In genomic region chr16:7866144-7866543, GRCh38 we compare ENCODE assay signal across 26 cellular contexts.
"Had no signal": no experiment of that assay in that cellular context is flagged by ENCODE, and none has a peak within 500 bp of the region (broad histone marks: within the 10 kb centered on the region; RNA-seq: fewer than 3 reads in every experiment).

No MANE protein-coding gene starts in this region.

- DNase-seq: activated CD4-positive, alpha-beta memory T cell treated with anti-CD3 and anti-CD28 coated beads for 36 hours; activated CD4-positive, alpha-beta T cell treated with anti-CD3 and anti-CD28 coated beads for 36 hours; activated CD4-positive, alpha-beta T cell treated with anti-CD3 and anti-CD28 coated beads, Interleukin-2, amount 10 ng/mL, durations not matched to agents 24 days and 14 days; activated CD4-positive, CD25-positive, alpha-beta regulatory T cell; activated CD4-positive, CD25-positive, alpha-beta regulatory T cell treated with anti-CD3 and anti-CD28 coated beads, Interleukin-2, amount 50 U/mL, for 72 hours; activated CD8-positive, alpha-beta memory T cell treated with anti-CD3 and anti-CD28 coated beads, Interleukin-2, amount 10 ng/mL, durations not matched to agents 7 days and 5 days; activated CD8-positive, alpha-beta memory T cell treated with anti-CD3 and anti-CD28 coated beads, Interleukin-2, amount 50 U/mL, for 4 hours; activated CD8-positive, alpha-beta T cell treated with anti-CD3 and anti-CD28 coated beads, Interleukin-2, amount 10 ng/mL, durations not matched to agents 7 days and 5 days; activated gamma-delta T cell; activated naive CD4-positive, alpha-beta T cell; activated naive CD4-positive, alpha-beta T cell treated with anti-CD3 and anti-CD28 coated beads, Interleukin-2, amount 10 ng/mL, durations not matched to agents 7 days and 5 days; activated naive CD8-positive, alpha-beta T cell treated with anti-CD3 and anti-CD28 coated beads, Interleukin-2, amount 10 ng/mL, durations not matched to agents 7 days and 5 days; activated T-cell treated with anti-CD3 and anti-CD28 coated beads, Interleukin-2, amount 50 U/mL, for 1 hour; activated T-cell treated with anti-CD3 and anti-CD28 coated beads, Interleukin-2, amount 50 U/mL, for 48 hours; central memory CD4-positive, alpha-beta T cell; cerebellar nuclear complex; colonic mucosa; effector CD8-positive, alpha-beta T cell; esophagus squamous epithelium; foreskin melanocyte; T-helper 2 cell had no signal

- H3K9me3 ChIP-seq: ascending aorta, breast epithelium, colonic mucosa, esophagus squamous epithelium, gastroesophageal sphincter had no signal

- H3K36me3 ChIP-seq: ascending aorta, breast epithelium, cardiac muscle cell, colonic mucosa, esophagus squamous epithelium, gastroesophageal sphincter had no signal

- H3K4me1 ChIP-seq: ascending aorta, breast epithelium, colonic mucosa, esophagus squamous epithelium, gastroesophageal sphincter had no signal

- H3K27me3 ChIP-seq: ascending aorta, breast epithelium, colonic mucosa, esophagus squamous epithelium, gastroesophageal sphincter had no signal

- H3K4me3 ChIP-seq: ascending aorta, breast epithelium, cardiac muscle cell, colonic mucosa, esophagus squamous epithelium, gastroesophageal sphincter had no signal

- H3K27ac ChIP-seq: ascending aorta, breast epithelium, cardiac muscle cell, colonic mucosa, epithelial cell of prostate, esophagus squamous epithelium, gastroesophageal sphincter had no signal
